Comparison of ENCODE assay signal across 15 cellular contexts in the genomic region with DNA sequence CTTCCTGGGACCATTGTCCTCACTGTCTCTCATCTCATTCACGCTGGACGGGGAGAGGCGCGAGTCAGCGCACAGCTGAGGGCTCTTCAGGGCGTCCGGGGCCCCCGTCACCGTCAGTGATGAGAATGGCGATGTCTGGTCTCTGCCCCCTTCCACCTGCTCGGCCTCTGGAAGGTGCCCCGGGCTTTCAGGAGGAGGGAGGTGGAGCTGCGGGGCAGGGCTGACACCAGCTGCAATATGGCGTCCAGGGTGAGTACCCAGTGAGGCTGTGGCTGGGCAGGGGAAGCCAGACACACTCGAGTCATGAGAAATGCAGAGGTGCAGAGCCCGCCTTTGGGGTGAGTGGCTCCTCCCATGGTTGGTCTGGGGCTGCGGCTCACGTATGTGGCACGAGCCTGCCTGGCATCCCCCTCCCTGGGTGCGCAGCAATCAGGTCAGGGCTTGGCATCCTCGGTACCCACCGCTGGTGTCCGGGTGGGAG. TPM values are rescaled to one million over a fixed set of nuclear protein-coding genes. Genes with fewer than 3 reads are reported as not detected.
DNase-seq lines count a peak whose midpoint lies in the region; ATAC-seq and TF ChIP-seq lines count a peak whose summit lies in the region.
"Had no signal": no experiment of that assay in that cellular context is flagged by ENCODE, and none has a peak within 500 bp of the region (broad histone marks: within the 10 kb centered on the region; RNA-seq: fewer than 3 reads in every experiment).

No MANE protein-coding gene starts in this region.

- 87 to 89% methylated on average over 23 of the region's 23 CpGs for WGBS in heart right ventricle, 2 donors
- 89% methylated on average over 23 of the region's 23 CpGs; no CpG with 5 or more reads in 1 of the 2 donors for WGBS in transverse colon (ENCODE audit: low coverage in 1 of 2), 2 donors

- DNase-seq in Right ventricle myocardium superior (peak; percentile 27), heart right ventricle (no peak), chondrocyte (ENCODE audit: low spot score) (peak; percentile 88), nephron progenitor cell (peak; percentile 0), transverse colon (peak; percentile 4)
- DNase-seq: C1 segment of cervical spinal cord, KBM-7, MV-4-11, NCI-H1417 treated with DMSO at 0.1 percent for 48 hours, NCI-H2029, NCI-H524, SHP77 had no signal

- TF ChIP-seq POLR2A in transverse colon (IDR thresholded peaks at IDR 0.05), result no peak

- H3K4me1 Mint-ChIP-seq in chondrocyte (ENCODE audit: low read depth), result peaks cover 11% of the 10 kb centered on the region
- peaks cover 13% of the 10 kb centered on the region for H3K4me1 Mint-ChIP-seq in nephron progenitor cell

- H3K36me3 Mint-ChIP-seq in chondrocyte (ENCODE audit: low read depth) (no peaks in the 10 kb centered on the region), nephron progenitor cell (ENCODE audit: low read depth) (peaks cover 3% of the 10 kb centered on the region)

- no peaks in the 10 kb centered on the region for H3K27me3 Mint-ChIP-seq in chondrocyte (ENCODE audit: low read depth)
- H3K27me3 Mint-ChIP-seq in nephron progenitor cell (ENCODE audit: low read depth, poor library complexity), result no peaks in the 10 kb centered on the region

- H3K4me1 ChIP-seq in heart right ventricle (peaks cover under 1 to 5% (median 4%) of the 10 kb centered on the region in 9 donors), transverse colon (peaks cover 0 to 1% (median under 1%) of the 10 kb centered on the region in 4 donors)

- in situ Hi-C loops in transverse colon (cut with MboI; ENCODE audit: low pct_ligation_motif_present in 1 of 4, low pct_unique_long_range_greater_than_20kb in 1 of 4, low sequenced_read_pairs in 3 of 4), result loop anchor here in 1 of 4 donors (10.0 kb wide), 1 partner anchor 172 kb away; no protein-coding TSS in a partner anchor

- H3K27me3 ChIP-seq in heart right ventricle (no peaks in the 10 kb centered on the region), transverse colon (no peaks in the 10 kb centered on the region)

- peaks cover 0 to 8% (median 0%) of the 10 kb centered on the region in 9 donors for H3K36me3 ChIP-seq in heart right ventricle
- no peaks in the 10 kb centered on the region for H3K36me3 ChIP-seq in transverse colon

- no peaks in the 10 kb centered on the region for H3K9me3 Mint-ChIP-seq in chondrocyte (ENCODE audit: low read depth)
- H3K9me3 Mint-ChIP-seq in nephron progenitor cell, result no peaks in the 10 kb centered on the region

- no peak for TF ChIP-seq EP300 in transverse colon (IDR thresholded peaks at IDR 0.05; ENCODE audit: low read depth)

- H3K4me3 Mint-ChIP-seq in chondrocyte (ENCODE audit: unreplicated experiment) (no peak overlapping the region), nephron progenitor cell (no peak overlapping the region)

- H3K27ac ChIP-seq in heart right ventricle (no peak overlapping the region), transverse colon (no peak overlapping the region)

- no peaks in the 10 kb centered on the region for H3K9me3 ChIP-seq in heart right ventricle
- no peaks in the 10 kb centered on the region for H3K9me3 ChIP-seq in transverse colon

- intact Hi-C loops in Right ventricle myocardium superior (cut with DNase I), result no loop called here
- intact Hi-C loops in heart right ventricle (cut with DNase I), result loop anchor here in 2 of 10 donors (5.0 to 10.0 kb wide), 2 partner anchors 44 to 52 kb away; no protein-coding TSS in a partner anchor
- intact Hi-C loops in transverse colon (cut with DNase I; ENCODE audit: low total_unique reads), result no loop called here

- H3K4me3 ChIP-seq in heart right ventricle, result no peak overlapping the region
- H3K4me3 ChIP-seq in transverse colon, result no peak overlapping the region

- H3K27ac Mint-ChIP-seq in chondrocyte (ENCODE audit: unreplicated experiment) (no peak overlapping the region), nephron progenitor cell (no peak overlapping the region)

- no peak for TF ChIP-seq CTCF in heart right ventricle (IDR thresholded peaks at IDR 0.05)
- no peak for TF ChIP-seq CTCF in chondrocyte (IDR thresholded peaks at IDR 0.05)
- TF ChIP-seq CTCF in nephron progenitor cell (IDR thresholded peaks at IDR 0.05), result no peak
- TF ChIP-seq CTCF in transverse colon (IDR thresholded peaks at IDR 0.05), result no peak

- ATAC-seq in Right ventricle myocardium superior (ENCODE audit: poor library complexity), result no peak
- ATAC-seq in heart right ventricle, result no peak
- ATAC-seq in HG02642 (IDR thresholded peaks at IDR 0.05; ENCODE audit: poor library complexity, unreplicated experiment), result no peak
- no peak for ATAC-seq in GM21576 (IDR thresholded peaks at IDR 0.05; ENCODE audit: unreplicated experiment)
- ATAC-seq: Panc1 had no signal

RNA-seq across cellular contexts. Expression of gene MORN1, which starts 15.1 kb away (rescaled TPM):
- total RNA-seq in Right ventricle myocardium superior (5.0 TPM), heart right ventricle (1 to 10 TPM; 3.5 to 7.6 (median 5.7) TPM), chondrocyte (6.7 to 10.0 TPM (median 8.1 TPM) in 3 replicates), transverse colon (10 to 100 TPM in 3 of 4 donors, 1 to 10 TPM in 1; 3.0 to 34.0 (median 12.5) TPM)
- 1 to 10 TPM; 1.2 to 3.0 TPM for polyA plus RNA-seq in heart right ventricle

RNA-seq across cellular contexts. Expression of gene RER1, which starts 15.3 kb away (rescaled TPM):
- total RNA-seq in Right ventricle myocardium superior, result 81.8 TPM
- total RNA-seq in heart right ventricle, result 100 to 1,000 TPM in 1 of 10 donors, 10 to 100 TPM in 9; 70.1 to 107 (median 84.1) TPM
- polyA plus RNA-seq in heart right ventricle, result 10 to 100 TPM; 55.5 to 77.0 TPM
- total RNA-seq in chondrocyte, result 158 to 177 TPM (median 175 TPM) in 3 replicates
- 100 to 1,000 TPM in 3 of 4 donors, 10 to 100 TPM in 1; 36.2 to 129 (median 111) TPM for total RNA-seq in transverse colon

RNA-seq across cellular contexts. Expression of gene PEX10, which starts 36.1 kb away (rescaled TPM):
- total RNA-seq in Right ventricle myocardium superior (15.2 TPM), heart right ventricle (10 to 100 TPM; 14.6 to 26.0 (median 18.6) TPM), chondrocyte (20.6 to 33.0 TPM (median 23.4 TPM) in 3 replicates), transverse colon (10 to 100 TPM; 16.9 to 28.8 (median 21.3) TPM)
- 10 to 100 TPM; 13.7 to 19.1 TPM for polyA plus RNA-seq in heart right ventricle

Comparison
In these comparisons a context has a peak if more than half of its experiments do, and no peak if none do; other contexts are left out.
1. DNase-seq: peak in Right ventricle myocardium superior (single experiment), chondrocyte (single experiment), nephron progenitor cell (single experiment) and transverse colon (single experiment); none in heart right ventricle (0 of 2).